ENCODE assay signal across 12 cellular contexts in the genomic region with DNA sequence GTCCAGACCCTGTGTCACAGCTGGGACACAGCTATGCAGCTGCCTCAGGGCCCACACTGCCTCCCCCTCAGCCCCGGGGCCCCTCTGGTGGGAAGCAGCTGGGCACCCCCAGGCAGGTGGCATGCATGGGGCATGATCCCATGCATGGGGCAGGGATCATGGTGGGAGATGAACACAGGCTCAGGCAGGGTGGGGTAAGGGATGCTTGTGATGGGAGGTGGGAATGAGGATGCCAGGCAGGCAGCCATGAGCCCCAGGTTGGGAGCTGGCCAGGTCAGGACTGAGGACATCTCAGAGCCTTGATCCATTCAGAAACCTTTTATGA. TPM values are rescaled to one million over a fixed set of nuclear protein-coding genes. Genes with fewer than 3 reads are reported as not detected.
DNase-seq lines count a peak whose midpoint lies in the region; ATAC-seq, FAIRE-seq and TF ChIP-seq lines count a peak whose summit lies in the region.
"Had no signal": no experiment of that assay in that cellular context is flagged by ENCODE, and none has a peak within 500 bp of the region (broad histone marks: within the 10 kb centered on the region; RNA-seq: fewer than 3 reads in every experiment).

No MANE protein-coding gene starts in this region.

- WGBS in heart right ventricle, 2 donors: 95 to 96% methylated on average over 1 of the region's 1 CpG

- TF ChIP-seq CTCF in heart right ventricle (IDR thresholded peaks at IDR 0.05) (no peak), uterus (IDR thresholded peaks at IDR 0.05) (no peak), D721Med (IDR thresholded peaks at IDR 0.05; ENCODE audit: insufficient read depth, missing control alignments) (no peak)

- H3K9me3 ChIP-seq in heart right ventricle (peaks cover 0 to 3% (median 0%) of the 10 kb centered on the region in 11 donors), mucosa of stomach (ENCODE audit: control insufficient read depth, low read length) (no peaks in the 10 kb centered on the region), uterus (no peaks in the 10 kb centered on the region)

- ATAC-seq in heart right ventricle (no peak), left cardiac atrium (no peak)
- ATAC-seq: sciatic nerve had no signal

- DNase-seq in heart right ventricle (peak in 1 of 2 donors; percentile 5), left cardiac atrium (no peak), uterus (peak in 1 of 2 donors; percentile 19), NCI-H1105 treated with DMSO at 0.1 percent for 48 hours (lab: John Stamatoyannopoulos, UW) (no peak), D721Med (ENCODE audit: insufficient read length, low spot score) (no peak), NCI-H2029 treated with DMSO at 0.1 percent for 48 hours (lab: John Stamatoyannopoulos, UW) (no peak)
- DNase-seq: activated CD8-positive, alpha-beta memory T cell treated with anti-CD3 and anti-CD28 coated beads for 24 hours; aorta; SW 1271 had no signal

- peak overlapping the region; percentile 54 for H3K9ac ChIP-seq in mucosa of stomach (ENCODE audit: low read length)

- H3K4me3 ChIP-seq in heart right ventricle (no peak overlapping the region), mucosa of stomach (ENCODE audit: low read length) (no peak overlapping the region), uterus (no peak overlapping the region)

- H3K27me3 ChIP-seq in heart right ventricle (no peaks in the 10 kb centered on the region), mucosa of stomach (ENCODE audit: control insufficient read depth, insufficient read depth, low read length) (no peaks in the 10 kb centered on the region), uterus (no peaks in the 10 kb centered on the region)

- TF ChIP-seq POLR2A in uterus (IDR thresholded peaks at IDR 0.05): no peak

- peak overlapping the region in 7 of 10 donors; percentile 3 to 76 (median 62) for H3K27ac ChIP-seq in heart right ventricle
- H3K27ac ChIP-seq in angular gyrus (ENCODE audit: low read depth, low read length): peak overlapping the region; percentile 76
- peak overlapping the region; percentile 90 to 91 for H3K27ac ChIP-seq in uterus

- FAIRE-seq in D721Med (lab: Jason Lieb, UNC): no peak

- intact Hi-C loops in heart right ventricle (cut with DNase I) (loop anchor here in 1 of 10 donors (10.0 kb wide), 1 partner anchor 1284 kb away; no protein-coding TSS in a partner anchor), left cardiac atrium (cut with DNase I) (no loop called here), uterus (cut with DNase I; ENCODE audit: low total_unique reads) (no loop called here)

- H3K36me3 ChIP-seq in heart right ventricle (no peaks in the 10 kb centered on the region), mucosa of stomach (ENCODE audit: control insufficient read depth, insufficient read depth, low read length) (no peaks in the 10 kb centered on the region), uterus (no peaks in the 10 kb centered on the region)

- H3K4me1 ChIP-seq in heart right ventricle (peaks cover 24 to 59% (median 55%) of the 10 kb centered on the region in 9 donors), mucosa of stomach (ENCODE audit: control insufficient read depth, insufficient read depth, low read length) (peaks cover 76% of the 10 kb centered on the region), uterus (peaks cover 34 to 51% of the 10 kb centered on the region in 2 donors)

RNA-seq across cellular contexts. Expression of a gene that starts 19.7 kb away (rescaled TPM):
- 10 to 100 TPM; 11.1 to 33.5 (median 25.1) TPM for total RNA-seq in heart right ventricle
- 10 to 100 TPM in 1 of 2 donors, 1 to 10 TPM in 1; 6.7 to 13.0 TPM for polyA plus RNA-seq in heart right ventricle
- total RNA-seq in left cardiac atrium: 10 to 100 TPM; 24.9 to 27.3 TPM
- 100 to 1,000 TPM in 1 of 4 donors, 10 to 100 TPM in 2, 1 to 10 TPM in 1; 5.0 to 140 (median 19.3) TPM for total RNA-seq in uterus

RNA-seq across cellular contexts. Expression of a gene that starts 23.5 kb away (rescaled TPM):
- 10 to 100 TPM in 8 of 10 donors, 1 to 10 TPM in 2; 7.2 to 15.4 (median 12.3) TPM for total RNA-seq in heart right ventricle
- polyA plus RNA-seq in heart right ventricle: 10 to 100 TPM; 16.7 to 31.1 TPM
- total RNA-seq in left cardiac atrium: 10 to 100 TPM; 14.7 to 18.3 TPM
- total RNA-seq in uterus: 10 to 100 TPM in 3 of 4 donors, 1 to 10 TPM in 1; 6.7 to 33.1 (median 15.9) TPM

RNA-seq across cellular contexts. Expression of a gene that starts 30.6 kb away (rescaled TPM):
- under 1 TPM in 7 of 10 donors, not detected in 3; 0.25 to 0.59 (median 0.47) TPM for total RNA-seq in heart right ventricle
- polyA plus RNA-seq in heart right ventricle: under 1 TPM in 1 of 2 donors, not detected in 1; 0.28 TPM
- total RNA-seq in left cardiac atrium: under 1 TPM; 0.50 to 0.99 TPM
- 10 to 100 TPM in 1 of 4 donors, 1 to 10 TPM in 2, not detected in 1; 2.9 to 11.3 (median 3.2) TPM for total RNA-seq in uterus

RNA-seq across cellular contexts. Expression of a gene that starts 44.3 kb away (rescaled TPM):
- total RNA-seq in heart right ventricle (10 to 100 TPM; 23.2 to 52.9 (median 33.9) TPM), left cardiac atrium (10 to 100 TPM; 35.8 to 49.9 TPM), uterus (10 to 100 TPM in 3 of 4 donors, under 1 TPM in 1; 0.59 to 41.7 (median 20.7) TPM)
- polyA plus RNA-seq in heart right ventricle: 10 to 100 TPM; 10.8 to 48.6 TPM
